ENCODE assay signal across 27 cellular contexts in genomic region chr11:2177081-2177480, GRCh38. TPM values are rescaled to one million over a fixed set of nuclear protein-coding genes. Genes with fewer than 3 reads are reported as not detected.
"Had no signal": no experiment of that assay in that cellular context is flagged by ENCODE, and none has a peak within 500 bp of the region (broad histone marks: within the 10 kb centered on the region; RNA-seq: fewer than 3 reads in every experiment).

No MANE protein-coding gene starts in this region.

- H3K36me3 ChIP-seq: ascending aorta had no signal

- ATAC-seq: activated CD8-positive, alpha-beta T cell treated with anti-CD3 and anti-CD28 coated beads, Interleukin-2, amount 10 ng/mL, durations not matched to agents 7 days and 5 days; activated naive CD4-positive, alpha-beta T cell treated with anti-CD3 and anti-CD28 coated beads, Interleukin-2, amount 50 U/mL, for 72 hours; activated naive CD8-positive, alpha-beta T cell treated with anti-CD3 and anti-CD28 coated beads, Interleukin-2, amount 50 U/mL, for 24 hours; body of pancreas; Panc1; WTC11 had no signal

- H3K4me3 ChIP-seq: ascending aorta, body of pancreas had no signal

- H3K27me3 ChIP-seq: ascending aorta, body of pancreas had no signal

- H3K27ac ChIP-seq: ascending aorta, body of pancreas, KMS-11 had no signal

- H3K9ac ChIP-seq: KMS-11 had no signal

- H3K4me1 ChIP-seq: ascending aorta had no signal

- H3K4me2 ChIP-seq: KMS-11 had no signal

- H3K9me3 ChIP-seq: ascending aorta, body of pancreas had no signal

- DNase-seq: activated CD4-positive, alpha-beta T cell treated with anti-CD3 and anti-CD28 coated beads for 48 hours; activated CD4-positive, alpha-beta T cell treated with anti-CD3 and anti-CD28 coated beads, Interleukin-2, amount 50 U/mL, for 4 hours; activated CD4-positive, CD25-positive, alpha-beta regulatory T cell treated with anti-CD3 and anti-CD28 coated beads, Interleukin-2, amount 50 U/mL, for 72 hours; activated CD8-positive, alpha-beta memory T cell treated with anti-CD3 and anti-CD28 coated beads, Interleukin-2, amount 50 U/mL, for 48 hours; activated CD8-positive, alpha-beta T cell treated with anti-CD3 and anti-CD28 coated beads, Interleukin-2, amount 10 ng/mL, durations not matched to agents 7 days and 5 days; activated naive CD8-positive, alpha-beta T cell treated with anti-CD3 and anti-CD28 coated beads, Interleukin-2, amount 50 U/mL, for 24 hours; activated T-cell treated with anti-CD3 and anti-CD28 coated beads, Interleukin-2, amount 50 U/mL, for 1 hour; amniotic stem cell; body of pancreas; central memory CD4-positive, alpha-beta T cell; NCI-H1092; NCI-H1694 treated with DMSO at 0.1 percent for 48 hours; NCI-H2029 treated with DMSO at 0.1 percent for 48 hours; NCI-H510A; NCI-H526 treated with DMSO at 0.1 percent for 48 hours; NK-92 treated with Interleukin-12 subunit alpha and Interleukin-12 subunit beta, amount 100 ng/mL, for 24 hours; OCI-M1; RPMI8226; SHP77 treated with DMSO at 0.1 percent for 48 hours had no signal

RNA-seq across cellular contexts. Expression of gene TH, which starts 5.5 kb away (rescaled TPM):
- total RNA-seq: activated CD8-positive, alpha-beta T cell treated with anti-CD3 and anti-CD28 coated beads, Interleukin-2, amount 10 ng/mL, durations not matched to agents 7 days and 5 days; activated naive CD4-positive, alpha-beta T cell treated with anti-CD3 and anti-CD28 coated beads, Interleukin-2, amount 50 U/mL, for 72 hours; ascending aorta; SK-MEL-5; WTC11 had no signal

RNA-seq across cellular contexts. Expression of gene INS, which starts 16.1 kb away (rescaled TPM):
- total RNA-seq: activated CD8-positive, alpha-beta T cell treated with anti-CD3 and anti-CD28 coated beads, Interleukin-2, amount 10 ng/mL, durations not matched to agents 7 days and 5 days; activated naive CD4-positive, alpha-beta T cell treated with anti-CD3 and anti-CD28 coated beads, Interleukin-2, amount 50 U/mL, for 72 hours; ascending aorta; bronchial epithelial cell; MCF 10A; SK-MEL-5; WTC11 had no signal

RNA-seq across cellular contexts. Expression of gene IGF2, which starts 37.9 kb away (rescaled TPM):
- total RNA-seq: activated CD8-positive, alpha-beta T cell treated with anti-CD3 and anti-CD28 coated beads, Interleukin-2, amount 10 ng/mL, durations not matched to agents 7 days and 5 days had no signal
